Comparison of ENCODE assay signal across 9 cellular contexts in genomic region chr19:55079400-55080038, GRCh38. TPM values are rescaled to one million over a fixed set of nuclear protein-coding genes. Genes with fewer than 3 reads are reported as not detected.
DNase-seq lines count a peak whose midpoint lies in the region; ATAC-seq and TF ChIP-seq lines count a peak whose summit lies in the region.
"Had no signal": no experiment of that assay in that cellular context is flagged by ENCODE, and none has a peak within 500 bp of the region (broad histone marks: within the 10 kb centered on the region; RNA-seq: fewer than 3 reads in every experiment).

No MANE protein-coding gene starts in this region.

- peaks cover 30% of the 10 kb centered on the region for H3K4me1 Mint-ChIP-seq in Caco-2 (ENCODE audit: low read depth, unreplicated experiment)
- peaks cover 23 to 27% of the 10 kb centered on the region in 2 donors for H3K4me1 Mint-ChIP-seq in natural killer cell treated with Interleukin-12 subunit alpha and Interleukin-12 subunit beta and Interleukin-15 and Interleukin-18, amount 100 ng/mL, for 72 hours (ENCODE audit: low read depth in 2 of 2)

- H4K20me1 ChIP-seq in PC-3 (ENCODE audit: low read length): no peaks in the 10 kb centered on the region

- H3K4me1 ChIP-seq in Caco-2: peaks cover 25% of the 10 kb centered on the region
- H3K4me1 ChIP-seq in colonic mucosa: no peaks in the 10 kb centered on the region
- peaks cover 17% of the 10 kb centered on the region for H3K4me1 ChIP-seq in PC-3 (ENCODE audit: insufficient read depth, low read length)
- H3K4me1 ChIP-seq in ovary (ENCODE audit: insufficient read depth): peaks cover 9% of the 10 kb centered on the region

- no peak for TF ChIP-seq POLR2A in erythroblast (IDR thresholded peaks at IDR 0.05; ENCODE audit: low read length)
- no peak for TF ChIP-seq POLR2A in ovary (IDR thresholded peaks at IDR 0.05)

- H3K9ac ChIP-seq in colonic mucosa (ENCODE audit: low read depth in 2 of 2, low read length in 2 of 2): peak overlapping the region in 1 of 2 donors; percentile 23
- no peak overlapping the region for H3K9ac ChIP-seq in PC-3 (ENCODE audit: low read length)

- peak overlapping the region; percentile 93 for H3K4me3 Mint-ChIP-seq in Caco-2 (ENCODE audit: unreplicated experiment)
- peak overlapping the region; percentile 86 for H3K4me3 Mint-ChIP-seq in natural killer cell treated with Interleukin-12 subunit alpha and Interleukin-12 subunit beta and Interleukin-15 and Interleukin-18, amount 100 ng/mL, for 72 hours

- no peaks in the 10 kb centered on the region for H3K9me3 Mint-ChIP-seq in Caco-2 (ENCODE audit: unreplicated experiment)
- H3K9me3 Mint-ChIP-seq in natural killer cell treated with Interleukin-12 subunit alpha and Interleukin-12 subunit beta and Interleukin-15 and Interleukin-18, amount 100 ng/mL, for 72 hours: peaks cover 3% of the 10 kb centered on the region

- no peak overlapping the region for H3K4me2 ChIP-seq in PC-3 (ENCODE audit: low read length)

- 58 to 65% (median 61%) methylated on average over 19 of the region's 19 CpGs for WGBS in ovary, 3 donors

- no peak for DNase-seq in Caco-2
- DNase-seq in Jurkat, Clone E6-1 (ENCODE audit: low read depth, low spot score): no peak
- no peak for DNase-seq in colonic mucosa
- peak; percentile 46 for DNase-seq in natural killer cell treated with Interleukin-12 subunit alpha and Interleukin-12 subunit beta and Interleukin-15 and Interleukin-18, amount 100 ng/mL, for 72 hours (ENCODE audit: low spot score)
- no peak for DNase-seq in erythroblast (lab: John Stamatoyannopoulos, UW)
- no peak for DNase-seq in PC-3
- no peak for DNase-seq in ovary

- no peak for ATAC-seq in natural killer cell treated with Interleukin-12 subunit alpha and Interleukin-12 subunit beta and Interleukin-15 and Interleukin-18, amount 100 ng/mL, for 72 hours
- ATAC-seq in GM18520 (IDR thresholded peaks at IDR 0.05; ENCODE audit: unreplicated experiment): no peak
- ATAC-seq in PC-3: no peak

- H3K36me3 Mint-ChIP-seq in Caco-2 (ENCODE audit: insufficient read depth, unreplicated experiment): peaks cover 62% of the 10 kb centered on the region
- no peaks in the 10 kb centered on the region for H3K36me3 Mint-ChIP-seq in natural killer cell treated with Interleukin-12 subunit alpha and Interleukin-12 subunit beta and Interleukin-15 and Interleukin-18, amount 100 ng/mL, for 72 hours

- H3K9me2 ChIP-seq in PC-3 (replicated peaks; ENCODE audit: low read length): no peaks in the 10 kb centered on the region

- H3F3A ChIP-seq in PC-3 (ENCODE audit: low read length, unreplicated experiment): no peaks in the 10 kb centered on the region

- no TSS peak for BruUV-seq in Caco-2 (replicated peaks; lab: Mats Ljungman, UMichigan)
- BruUV-seq in PC-3 (replicated peaks; lab: Mats Ljungman, UMichigan): no TSS peak

- intact Hi-C loops in Caco-2 (cut with micrococcal nuclease; ENCODE audit: unreplicated experiment) (loop anchor here (2.0 kb wide), 1 partner anchor 17 kb away; the partner anchor contains the start of gene RDH13), colonic mucosa (cut with DNase I) (no loop called here), PC-3 (cut with micrococcal nuclease) (loop anchor here (10.0 kb wide), 1 partner anchor 85 kb away; the partner anchor contains the start of gene DNAAF3), ovary (cut with DNase I) (loop anchor here in 1 of 4 donors (10.0 kb wide), 1 partner anchor 45 kb away; no protein-coding TSS in a partner anchor)

- peak overlapping the region; percentile 28 for H3K4me3 ChIP-seq in Caco-2 (ENCODE audit: low read depth, low read length)
- peak overlapping the region; percentile 26 for H3K4me3 ChIP-seq in Jurkat, Clone E6-1 (ENCODE audit: low read length)
- H3K4me3 ChIP-seq in colonic mucosa: peak overlapping the region; percentile 60
- no peak overlapping the region for H3K4me3 ChIP-seq in PC-3 (ENCODE audit: low read length)
- H3K4me3 ChIP-seq in ovary: no peak overlapping the region

- H3K36me3 ChIP-seq in Caco-2 (ENCODE audit: control insufficient read depth, insufficient read depth, low read length) (peaks cover 5% of the 10 kb centered on the region; the same call in 1 of the 2 replicates), colonic mucosa (no peaks in the 10 kb centered on the region), PC-3 (ENCODE audit: low read depth, low read length) (peaks cover 6% of the 10 kb centered on the region), ovary (no peaks in the 10 kb centered on the region)
- H3K36me3 ChIP-seq: right lobe of liver had no signal

- CTCF ChIA-PET in Caco-2 (lab: Charles Lee): interaction anchor here (0.6 to 0.9 kb wide), 2 partner anchors 424 to 609 kb away, joined by 4 to 7 read pairs; no protein-coding TSS in a partner anchor
- CTCF ChIA-PET in PC-3 (lab: Charles Lee): no interaction called here

- H3K9me3 ChIP-seq in Caco-2: no peaks in the 10 kb centered on the region
- no peaks in the 10 kb centered on the region for H3K9me3 ChIP-seq in colonic mucosa
- no peaks in the 10 kb centered on the region for H3K9me3 ChIP-seq in PC-3 (ENCODE audit: low read length)
- H3K9me3 ChIP-seq in ovary: peaks cover 0 to 4% of the 10 kb centered on the region in 2 donors
- H3K9me3 ChIP-seq: right lobe of liver had no signal

- no peak for TF ChIP-seq EP300 in ovary (IDR thresholded peaks at IDR 0.05)

- POLR2A ChIA-PET in Caco-2 (lab: Charles Lee): interaction anchor here (1.5 kb wide), 2 partner anchors 17 to 520 kb away, joined by 4 to 12 read pairs; partner anchors contain the start of genes FIZ1 and RDH13
- POLR2A ChIA-PET in PC-3 (lab: Charles Lee; ENCODE audit: unreplicated experiment): no interaction called here

- TF ChIP-seq CTCF in Caco-2 (IDR thresholded peaks at IDR 0.05; ENCODE audit: insufficient read depth in 1 of 2, low read depth in 1 of 2, low read length in 1 of 2, severe bottlenecking in 1 of 2, unreplicated experiment in 1 of 2) (no peak), colonic mucosa (IDR thresholded peaks at IDR 0.05) (no peak), PC-3 (conservative IDR thresholded peaks at IDR 0.05; ENCODE audit: low read depth, low read length) (no peak), ovary (IDR thresholded peaks at IDR 0.05) (no peak)

- H2AFZ ChIP-seq in PC-3 (ENCODE audit: low read length): no peak overlapping the region

- no peaks in the 10 kb centered on the region for H3K27me3 Mint-ChIP-seq in Caco-2 (ENCODE audit: insufficient read depth, unreplicated experiment)
- H3K27me3 Mint-ChIP-seq in natural killer cell treated with Interleukin-12 subunit alpha and Interleukin-12 subunit beta and Interleukin-15 and Interleukin-18, amount 100 ng/mL, for 72 hours: peaks cover 10 to 20% of the 10 kb centered on the region in 2 donors

- H3K27me3 ChIP-seq in Caco-2 (replicated peaks; ENCODE audit: control insufficient read depth, insufficient read depth, low read length): no peaks in the 10 kb centered on the region
- peaks cover 12% of the 10 kb centered on the region for H3K27me3 ChIP-seq in colonic mucosa
- no peaks in the 10 kb centered on the region for H3K27me3 ChIP-seq in PC-3 (ENCODE audit: low read length)
- peaks cover 11% of the 10 kb centered on the region for H3K27me3 ChIP-seq in ovary

- H3K27ac Mint-ChIP-seq in Caco-2 (ENCODE audit: unreplicated experiment): peak overlapping the region; percentile 94
- H3K27ac Mint-ChIP-seq in natural killer cell treated with Interleukin-12 subunit alpha and Interleukin-12 subunit beta and Interleukin-15 and Interleukin-18, amount 100 ng/mL, for 72 hours: peak overlapping the region; percentile 73 to 88

- peaks cover 11% of the 10 kb centered on the region; the same call in 1 of the 2 replicates for H3K79me2 ChIP-seq in PC-3 (ENCODE audit: low read length)

- H3K27ac ChIP-seq in colonic mucosa (peak overlapping the region; percentile 72), PC-3 (ENCODE audit: low read length) (no peak overlapping the region), ovary (no peak overlapping the region)
- H3K27ac ChIP-seq: right lobe of liver had no signal

RNA-seq across cellular contexts. Expression of gene EPS8L1, which starts 3.9 kb away (rescaled TPM):
- total RNA-seq in Caco-2 (2022): 135 and 141 TPM in 2 replicates
- 10.8 TPM for polyA plus RNA-seq in Jurkat, Clone E6-1 (2012; ENCODE audit: insufficient read depth, insufficient read length)
- total RNA-seq in colonic mucosa: 10 to 100 TPM; 27.5 to 83.9 TPM
- 1 to 10 TPM; 1.3 to 8.7 TPM for total RNA-seq in natural killer cell treated with Interleukin-12 subunit alpha and Interleukin-12 subunit beta and Interleukin-15 and Interleukin-18, amount 100 ng/mL, for 72 hours
- total RNA-seq in PC-3 (2014; rRNA removed): 75.3 and 75.8 TPM in 2 replicates
- 100 to 1,000 TPM in 1 of 7 donors, 10 to 100 TPM in 2, 1 to 10 TPM in 3, under 1 TPM in 1; 0.88 to 142 (median 9.5) TPM for total RNA-seq in ovary
- 1 to 10 TPM in 1 of 2 donors, under 1 TPM in 1; 0.87 to 2.8 TPM for polyA plus RNA-seq in ovary

RNA-seq across cellular contexts. Expression of gene RDH13, which starts 16.6 kb away (rescaled TPM):
- total RNA-seq in Caco-2 (2022): 43.3 and 49.8 TPM in 2 replicates
- 7.5 TPM for polyA plus RNA-seq in Jurkat, Clone E6-1 (2012; ENCODE audit: insufficient read depth, insufficient read length)
- 10 to 100 TPM; 39.5 to 93.0 TPM for total RNA-seq in colonic mucosa
- 10 to 100 TPM; 13.4 to 31.0 TPM for total RNA-seq in natural killer cell treated with Interleukin-12 subunit alpha and Interleukin-12 subunit beta and Interleukin-15 and Interleukin-18, amount 100 ng/mL, for 72 hours
- total RNA-seq in PC-3 (2014; rRNA removed): 80.4 and 85.7 TPM in 2 replicates
- 10 to 100 TPM in 6 of 7 donors, 1 to 10 TPM in 1; 7.8 to 17.3 (median 12.0) TPM for total RNA-seq in ovary
- 10 to 100 TPM in 1 of 2 donors, 1 to 10 TPM in 1; 8.3 to 10.1 TPM for polyA plus RNA-seq in ovary

RNA-seq across cellular contexts. Expression of gene PPP1R12C, which starts 37.9 kb away (rescaled TPM):
- total RNA-seq in Caco-2 (2022) (104 TPM in 2 replicates), colonic mucosa (100 to 1,000 TPM in 1 of 2 donors, 10 to 100 TPM in 1; 82.6 to 112 TPM), PC-3 (2014; rRNA removed) (136 and 180 TPM in 2 replicates), ovary (100 to 1,000 TPM in 4 of 7 donors, 10 to 100 TPM in 3; 45.4 to 152 (median 110) TPM)
- 73.2 TPM for polyA plus RNA-seq in Jurkat, Clone E6-1 (2012; ENCODE audit: insufficient read depth, insufficient read length)
- 100 to 1,000 TPM; 157 to 251 TPM for total RNA-seq in natural killer cell treated with Interleukin-12 subunit alpha and Interleukin-12 subunit beta and Interleukin-15 and Interleukin-18, amount 100 ng/mL, for 72 hours
- 100 to 1,000 TPM in 1 of 2 donors, 10 to 100 TPM in 1; 21.4 to 118 TPM for polyA plus RNA-seq in ovary

RNA-seq across cellular contexts. Expression of gene GP6, which starts 41.5 kb away (rescaled TPM):
- not detected in 2 replicates for total RNA-seq in Caco-2 (2022)
- polyA plus RNA-seq in Jurkat, Clone E6-1 (2012; ENCODE audit: insufficient read depth, insufficient read length): not detected
- total RNA-seq in colonic mucosa: 1 to 10 TPM in 1 of 2 donors, under 1 TPM in 1; 0.32 to 1.1 TPM
- under 1 TPM in 1 of 2 donors, not detected in 1; 0.22 TPM for total RNA-seq in natural killer cell treated with Interleukin-12 subunit alpha and Interleukin-12 subunit beta and Interleukin-15 and Interleukin-18, amount 100 ng/mL, for 72 hours
- total RNA-seq in PC-3 (2014; rRNA removed): 0.58 TPM in 1 of 2 replicates, not detected in the other
- total RNA-seq in ovary: 1 to 10 TPM in 1 of 7 donors, under 1 TPM in 5, not detected in 1; 0.35 to 1.6 (median 0.57) TPM
- polyA plus RNA-seq in ovary: under 1 TPM; 0.16 to 0.20 TPM

Comparison
In these comparisons a context has a peak if more than half of its experiments do, and no peak if none do; other contexts are left out.
1. H3K4me3 ChIP-seq: peak in Caco-2 (single experiment), Jurkat, Clone E6-1 (single experiment) and colonic mucosa (single experiment); none in PC-3 (single experiment) and ovary (single experiment).